Comparison of ENCODE assay signal across 33 cellular contexts in genomic region chr22:20745177-20745576, GRCh38. TPM values are rescaled to one million over a fixed set of nuclear protein-coding genes. Genes with fewer than 3 reads are reported as not detected.
"Had no signal": no experiment of that assay in that cellular context is flagged by ENCODE, and none has a peak within 500 bp of the region (broad histone marks: within the 10 kb centered on the region; RNA-seq: fewer than 3 reads in every experiment).

No MANE protein-coding gene starts in this region.

- FAIRE-seq: bronchial epithelial cell, TTC549 had no signal

- H3K4me3 Mint-ChIP-seq: activated CD4-positive, alpha-beta memory T cell treated with anti-CD3 and anti-CD28 coated beads for 36 hours; activated naive CD4-positive, alpha-beta T cell treated with anti-CD3 and anti-CD28 coated beads for 36 hours; activated T-helper 1 cell treated with anti-CD3 and anti-CD28 coated beads, Interleukin-12 subunit alpha, Interleukin-12 subunit beta, Interleukin-2, Interleukin-4 antibody, amounts not matched to agents 30 ng/mL and 10 ng/mL and 1 ng/mL, durations not matched to agents 14 hours and 24 hours and 36 hours; effector memory CD8-positive, alpha-beta T cell; naive thymus-derived CD4-positive, alpha-beta T cell; neural crest cell; type B pancreatic cell had no signal

- H3K27ac Mint-ChIP-seq: activated CD4-positive, alpha-beta memory T cell treated with anti-CD3 and anti-CD28 coated beads for 36 hours; activated naive CD4-positive, alpha-beta T cell treated with anti-CD3 and anti-CD28 coated beads for 36 hours; activated T-helper 1 cell treated with anti-CD3 and anti-CD28 coated beads, Interleukin-12 subunit alpha, Interleukin-12 subunit beta, Interleukin-2, Interleukin-4 antibody, amounts not matched to agents 30 ng/mL and 10 ng/mL and 1 ng/mL, durations not matched to agents 14 hours and 24 hours and 36 hours; type B pancreatic cell had no signal

- H3K27me3 Mint-ChIP-seq: activated CD4-positive, alpha-beta memory T cell treated with anti-CD3 and anti-CD28 coated beads for 36 hours; effector memory CD8-positive, alpha-beta T cell; naive thymus-derived CD4-positive, alpha-beta T cell; type B pancreatic cell had no signal

- H3K4me3 ChIP-seq: colonic mucosa, gastrocnemius medialis, right lobe of liver, skin epidermis, suprapubic skin, vagina had no signal

- H3K4me1 ChIP-seq: colonic mucosa, right lobe of liver, vagina had no signal

- H3K27me3 ChIP-seq: colonic mucosa, gastrocnemius medialis, right lobe of liver, suprapubic skin, vagina had no signal

- ATAC-seq: activated CD4-positive, CD25-positive, alpha-beta regulatory T cell treated with anti-CD3 and anti-CD28 coated beads, Interleukin-2, amount 50 U/mL, for 24 hours; effector memory CD8-positive, alpha-beta T cell; gastrocnemius medialis; left cardiac atrium; left ventricle myocardium superior; naive thymus-derived CD4-positive, alpha-beta T cell; right lobe of liver had no signal

- H3K9me3 Mint-ChIP-seq: activated CD4-positive, alpha-beta memory T cell treated with anti-CD3 and anti-CD28 coated beads for 36 hours; activated naive CD4-positive, alpha-beta T cell treated with anti-CD3 and anti-CD28 coated beads for 36 hours; activated T-helper 1 cell treated with anti-CD3 and anti-CD28 coated beads, Interleukin-12 subunit alpha, Interleukin-12 subunit beta, Interleukin-2, Interleukin-4 antibody, amounts not matched to agents 30 ng/mL and 10 ng/mL and 1 ng/mL, durations not matched to agents 14 hours and 24 hours and 36 hours; effector memory CD8-positive, alpha-beta T cell; naive thymus-derived CD4-positive, alpha-beta T cell; type B pancreatic cell had no signal

- H3K27ac ChIP-seq: colonic mucosa, gastrocnemius medialis, right lobe of liver, skin epidermis, suprapubic skin, vagina, WERI-Rb-1 had no signal

- H3K9me3 ChIP-seq: colonic mucosa, gastrocnemius medialis, right lobe of liver, suprapubic skin, vagina had no signal

- DNase-seq: activated CD4-positive, alpha-beta memory T cell treated with anti-CD3 and anti-CD28 coated beads for 36 hours; activated CD4-positive, alpha-beta T cell treated with anti-CD3 and anti-CD28 coated beads for 48 hours; activated CD8-positive, alpha-beta memory T cell treated with anti-CD3 and anti-CD28 coated beads, Interleukin-2, amount 50 U/mL, for 4 hours; activated effector memory CD4-positive, alpha-beta T cell treated with anti-CD3 and anti-CD28 coated beads, Interleukin-2, amount 50 U/mL, for 16 hours; activated naive CD4-positive, alpha-beta T cell treated with anti-CD3 and anti-CD28 coated beads for 36 hours; activated T-cell treated with anti-CD3 and anti-CD28 coated beads, Interleukin-2, amount 50 U/mL, for 1 hour; cerebellar nuclear complex; colonic mucosa; effector memory CD8-positive, alpha-beta T cell; erythroblast; gastrocnemius medialis; glutamatergic neuron; islet precursor cell; left cardiac atrium; left ventricle myocardium superior; midbrain; naive thymus-derived CD4-positive, alpha-beta T cell; occipital lobe; stimulated activated CD4-positive, alpha-beta T cell treated with anti-CD3 and anti-CD28 coated beads, Interleukin-12 subunit alpha, Interleukin-12 subunit beta, amount 100 ng/mL, for 4 hours; stimulated activated CD4-positive, alpha-beta T cell treated with anti-CD3 and anti-CD28 coated beads, Interleukin-4, amount 100 ng/mL, for 1 hour; WERI-Rb-1 had no signal

RNA-seq across cellular contexts. Expression of gene SERPIND1, which starts 28.7 kb away (rescaled TPM):
- total RNA-seq: activated CD4-positive, alpha-beta memory T cell treated with anti-CD3 and anti-CD28 coated beads for 36 hours; activated CD8-positive, alpha-beta memory T cell treated with anti-CD3 and anti-CD28 coated beads for 36 hours; activated naive CD4-positive, alpha-beta T cell treated with anti-CD3 and anti-CD28 coated beads for 36 hours; activated T-helper 1 cell treated with anti-CD3 and anti-CD28 coated beads, Interleukin-12 subunit alpha, Interleukin-12 subunit beta, Interleukin-2, Interleukin-4 antibody, amounts not matched to agents 30 ng/mL and 10 ng/mL and 1 ng/mL, durations not matched to agents 14 hours and 24 hours and 36 hours; bronchial epithelial cell; left ventricle myocardium superior; naive thymus-derived CD4-positive, alpha-beta T cell; neural crest cell; T-helper 1 cell treated with Interleukin-12 subunit alpha and Interleukin-12 subunit beta and Interleukin-4 antibody, amounts not matched to agents 30 ng/mL and 1 ng/mL, for 36 hours; vagina had no signal
